1 cellular context compared by ENCODE assay signal in genomic region chr16:73231379-73231778, GRCh38.
TF ChIP-seq lines count a peak whose summit lies in the region.

No MANE protein-coding gene starts in this region.

TF ChIP-seq in K562, 482 proteins besides CTCF, POLR2A, EP300 and RAD21 (continued from another document):
- no peak for TF ChIP-seq THAP12 (CRISPR knock-in tag; IDR thresholded peaks at IDR 0.05)
- TF ChIP-seq EGR1 (conservative IDR thresholded peaks at IDR 0.05) = no peak
- no peak for TF ChIP-seq NFRKB (IDR thresholded peaks at IDR 0.05; ENCODE audit: low read depth)
- no peak for TF ChIP-seq MGA (IDR thresholded peaks at IDR 0.05)
- no peak for TF ChIP-seq RBBP5 (IDR thresholded peaks at IDR 0.05; ENCODE audit: borderline replicate concordance, insufficient read depth, low read length, poor library complexity, severe bottlenecking)
- TF ChIP-seq HEY1 (CRISPR knock-in tag; IDR thresholded peaks at IDR 0.05; ENCODE audit: borderline replicate concordance) = no peak
- TF ChIP-seq SMARCA5 (IDR thresholded peaks at IDR 0.05) = no peak
